1 cellular context compared by ENCODE assay signal in genomic region chr11:83025267-83025704, GRCh38.
TF ChIP-seq lines count a peak whose summit lies in the region.

No MANE protein-coding gene starts in this region.

TF ChIP-seq in HepG2, 621 proteins besides CTCF, POLR2A, EP300 and RAD21 (continued from another document and continues in another):
- TF ChIP-seq POGZ (CRISPR knock-in tag; IDR thresholded peaks at IDR 0.05) (0 out of 2 replicates have a peak, but pooled peaks have one; percentile 23), HNF4A (CRISPR knock-in tag; IDR thresholded peaks at IDR 0.05) (0 out of 2 replicates have a peak, but pooled peaks have one; percentile 9), THAP11 (CRISPR knock-in tag; IDR thresholded peaks at IDR 0.05) (peak; percentile 67; the same call in 1 of the 2 replicates), RCOR2 (CRISPR knock-in tag; IDR thresholded peaks at IDR 0.05) (0 out of 2 replicates have a peak, but pooled peaks have one; percentile 31), ZNF878 (CRISPR knock-in tag; IDR thresholded peaks at IDR 0.05) (peak; percentile 86; the same call in 1 of the 2 replicates), CREB1 (IDR thresholded peaks at IDR 0.05) (no peak), CREB1 (CRISPR knock-in tag; IDR thresholded peaks at IDR 0.05) (0 out of 2 replicates have a peak, but pooled peaks have one; percentile 19), ETV5 (CRISPR knock-in tag; IDR thresholded peaks at IDR 0.05; ENCODE audit: borderline replicate concordance) (peak; percentile 21; the same call in 1 of the 2 replicates), ZNF224 (CRISPR knock-in tag; IDR thresholded peaks at IDR 0.05) (no peak), ZNF280D (CRISPR knock-in tag; IDR thresholded peaks at IDR 0.05) (0 out of 2 replicates have a peak, but pooled peaks have one; percentile 34), GATAD1 (CRISPR knock-in tag; IDR thresholded peaks at IDR 0.05) (0 out of 2 replicates have a peak, but pooled peaks have one; percentile 24), ARID4A (CRISPR knock-in tag; IDR thresholded peaks at IDR 0.05; ENCODE audit: borderline replicate concordance) (peak; percentile 24; the same call in 1 of the 2 replicates), TFE3 (CRISPR knock-in tag; IDR thresholded peaks at IDR 0.05) (peak; percentile 71; the same call in 1 of the 2 replicates), MEF2D (CRISPR knock-in tag; IDR thresholded peaks at IDR 0.05) (0 out of 2 replicates have a peak, but pooled peaks have one; percentile 65), SOX6 (IDR thresholded peaks at IDR 0.05) (no peak), SOX6 (CRISPR knock-in tag; IDR thresholded peaks at IDR 0.05) (peak; percentile 90), HMGXB4 (CRISPR knock-in tag; IDR thresholded peaks at IDR 0.05; ENCODE audit: borderline replicate concordance in 1 of 2, low read depth in 1 of 2) (0 out of 4 replicates have a peak, but pooled peaks of 1 of the 2 experiments have one; percentile 38), ZNF772 (CRISPR knock-in tag; IDR thresholded peaks at IDR 0.05) (0 out of 2 replicates have a peak, but pooled peaks have one; percentile 36), YY1 (IDR thresholded peaks at IDR 0.05; ENCODE audit: insufficient read depth, insufficient replicate concordance, low read depth, low read length) (no peak), ZNF124 (CRISPR knock-in tag; IDR thresholded peaks at IDR 0.05) (no peak), TBX2 (CRISPR knock-in tag; IDR thresholded peaks at IDR 0.05; ENCODE audit: borderline replicate concordance) (peak; percentile 65; the same call in 1 of the 2 replicates), ZNF782 (CRISPR knock-in tag; IDR thresholded peaks at IDR 0.05; ENCODE audit: borderline replicate concordance) (no peak), FOXC1 (CRISPR knock-in tag; IDR thresholded peaks at IDR 0.05; ENCODE audit: borderline replicate concordance) (no peak), MAFK (conservative IDR thresholded peaks at IDR 0.05 in 1 of 2, IDR thresholded peaks at IDR 0.05 in 1 of 2; ENCODE audit: low read length in 2 of 2) (peak; percentile 96 to 99), SKI (IDR thresholded peaks at IDR 0.05; ENCODE audit: partially characterized antibody) (peak; percentile 30), IRF2 (CRISPR knock-in tag; IDR thresholded peaks at IDR 0.05) (peak; percentile 43; the same call in 1 of the 2 replicates), FOXA1 (IDR thresholded peaks at IDR 0.05) (no peak), FOXA1 (CRISPR knock-in tag; IDR thresholded peaks at IDR 0.05) (0 out of 2 replicates have a peak, but pooled peaks have one; percentile 43), BCL6 (CRISPR knock-in tag; IDR thresholded peaks at IDR 0.05) (0 out of 2 replicates have a peak, but pooled peaks have one; percentile 48), KLF16 (CRISPR knock-in tag; IDR thresholded peaks at IDR 0.05) (peak in 1 of 2 experiments; percentile 47; a peak in 1 of 4 replicates), SALL1 (CRISPR knock-in tag; IDR thresholded peaks at IDR 0.05) (peak; percentile 44; the same call in 1 of the 2 replicates), KAT7 (CRISPR knock-in tag; IDR thresholded peaks at IDR 0.05; ENCODE audit: borderline replicate concordance) (0 out of 2 replicates have a peak, but pooled peaks have one; percentile 40), DPF2 (CRISPR knock-in tag; IDR thresholded peaks at IDR 0.05; ENCODE audit: borderline replicate concordance, low read depth) (0 out of 2 replicates have a peak, but pooled peaks have one; percentile 28), TGIF2 (CRISPR knock-in tag; IDR thresholded peaks at IDR 0.05) (peak; percentile 16; the same call in 1 of the 2 replicates), IRF1 (CRISPR knock-in tag; IDR thresholded peaks at IDR 0.05; ENCODE audit: low read depth) (no peak), PHF8 (CRISPR knock-in tag; IDR thresholded peaks at IDR 0.05) (no peak), RARG (CRISPR knock-in tag; IDR thresholded peaks at IDR 0.05; ENCODE audit: low read depth) (no peak), ZNF431 (CRISPR knock-in tag; IDR thresholded peaks at IDR 0.05; ENCODE audit: borderline replicate concordance, low read depth) (no peak), LCORL (IDR thresholded peaks at IDR 0.05) (no peak), LCORL (CRISPR knock-in tag; IDR thresholded peaks at IDR 0.05) (peak; percentile 51; the same call in 1 of the 2 replicates), AHDC1 (CRISPR knock-in tag; IDR thresholded peaks at IDR 0.05; ENCODE audit: borderline replicate concordance) (peak; percentile 81; the same call in 1 of the 2 replicates), ZBTB14 (CRISPR knock-in tag; IDR thresholded peaks at IDR 0.05) (no peak), ELF3 (CRISPR knock-in tag; IDR thresholded peaks at IDR 0.05) (peak; percentile 65)
